13 cellular contexts compared by ENCODE assay signal in the genomic region with DNA sequence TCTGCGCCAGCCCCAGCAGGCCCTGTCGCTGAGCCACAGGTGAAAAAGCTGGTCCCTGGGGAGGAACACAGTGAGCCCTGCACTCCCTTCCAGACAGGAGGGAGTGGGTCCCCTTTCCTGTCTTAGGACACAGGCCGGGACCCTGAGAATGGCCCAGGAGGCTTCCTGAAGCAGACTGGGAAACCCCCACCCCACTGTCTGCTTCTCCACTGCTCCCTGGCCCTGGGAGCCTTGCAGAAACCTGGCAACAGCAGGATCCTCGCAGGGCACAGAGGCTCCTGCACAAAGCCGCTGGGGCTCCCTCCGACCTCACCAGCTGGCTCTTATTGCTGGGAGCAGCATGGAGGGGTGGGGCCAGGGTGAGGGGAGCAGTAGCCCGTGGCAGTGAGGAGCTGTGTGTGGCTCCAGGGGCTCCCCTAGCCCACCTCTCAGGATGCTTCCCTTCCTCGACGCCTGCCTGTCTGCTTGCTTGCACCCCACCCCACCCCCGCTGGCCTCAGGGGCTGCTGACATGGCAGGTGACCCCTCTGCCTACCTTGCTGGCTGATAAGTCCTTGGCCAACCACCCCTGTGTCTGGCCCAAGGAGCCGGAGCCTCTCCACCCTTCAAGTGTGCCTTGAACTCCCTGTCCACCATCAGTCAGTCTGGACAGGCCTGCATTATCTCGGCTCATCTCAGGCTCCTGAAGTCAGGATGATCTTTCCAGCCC.
A peak's percentile ranks its signal among the peaks of the same experiment; 100 is the strongest.
DNase-seq lines count a peak whose midpoint lies in the region; ATAC-seq and TF ChIP-seq lines count a peak whose summit lies in the region.
"Had no signal": no experiment of that assay in that cellular context is flagged by ENCODE, and none has a peak within 500 bp of the region (broad histone marks: within the 10 kb centered on the region; RNA-seq: fewer than 3 reads in every experiment).

No MANE protein-coding gene starts in this region.

- no peaks in the 10 kb centered on the region for H3K4me1 ChIP-seq in sigmoid colon
- H3K4me1 ChIP-seq: HAP-1 had no signal

- intact Hi-C loops in sigmoid colon (cut with DNase I): no loop called here

- DNase-seq in activated gamma-delta T cell treated with Interleukin-2 at 50 U/mL for 16 hours (peak; percentile 3), activated gamma-delta T cell (lab: John Stamatoyannopoulos, UW) (no peak), NCI-H1694 (lab: John Stamatoyannopoulos, UW) (peak; percentile 58), sigmoid colon (peak; percentile 60), NCI-H2196 treated with DMSO at 0.1 percent for 48 hours (lab: John Stamatoyannopoulos, UW; ENCODE audit: unreplicated experiment) (no peak)
- peak; percentile 0 for DNase-seq in effector CD4-positive, alpha-beta T cell
- DNase-seq: erythroblast, Karpas-422, NCI-H510A treated with DMSO at 0.1 percent for 48 hours had no signal

- H3K9me3 ChIP-seq in sigmoid colon: no peaks in the 10 kb centered on the region
- H3K9me3 ChIP-seq: HAP-1 had no signal

- no peaks in the 10 kb centered on the region for H3K27me3 ChIP-seq in sigmoid colon

- ATAC-seq in GM19324 (IDR thresholded peaks at IDR 0.05; ENCODE audit: low FRiP score, unreplicated experiment) (no peak), GM21723 (IDR thresholded peaks at IDR 0.05; ENCODE audit: unreplicated experiment) (no peak)

- H3K36me3 ChIP-seq in sigmoid colon: no peaks in the 10 kb centered on the region
- H3K36me3 ChIP-seq: HAP-1 had no signal

- TF ChIP-seq CTCF in sigmoid colon (IDR thresholded peaks at IDR 0.05): no peak

- TF ChIP-seq POLR2A in sigmoid colon (IDR thresholded peaks at IDR 0.05): no peak

- no peak overlapping the region for H3K4me3 ChIP-seq in sigmoid colon
- H3K4me3 ChIP-seq: HAP-1 had no signal

- WGBS in sigmoid colon, 2 donors: 92 to 93% methylated on average over 12 of the region's 12 CpGs

- no peak for TF ChIP-seq EP300 in sigmoid colon (IDR thresholded peaks at IDR 0.05)

- H3K27ac ChIP-seq in sigmoid colon: no peak overlapping the region
- H3K27ac ChIP-seq: C4-2B had no signal

Comparison
In these comparisons a context has a peak if more than half of its experiments do, and no peak if none do; other contexts are left out.
1. DNase-seq: peak in activated gamma-delta T cell treated with Interleukin-2 at 50 U/mL for 16 hours (single experiment), NCI-H1694 (single experiment), effector CD4-positive, alpha-beta T cell (single experiment) and sigmoid colon (single experiment); none in activated gamma-delta T cell (single experiment) and NCI-H2196 treated with DMSO at 0.1 percent for 48 hours (single experiment).